ENCODE assay signal across 8 cellular contexts in genomic region chr6:107460074-107460631, GRCh38. TPM values are rescaled to one million over a fixed set of nuclear protein-coding genes. Genes with fewer than 3 reads are reported as not detected.
DNase-seq lines count a peak whose midpoint lies in the region; ATAC-seq, FAIRE-seq and TF ChIP-seq lines count a peak whose summit lies in the region.

No MANE protein-coding gene starts in this region.

- H3K9me1 ChIP-seq in endothelial cell of umbilical vein (replicated peaks; ENCODE audit: control insufficient read depth, extremely low read depth, insufficient read depth, low read length): no peaks in the 10 kb centered on the region

- peaks cover 8% of the 10 kb centered on the region for H3K79me2 ChIP-seq in endothelial cell of umbilical vein (ENCODE audit: control insufficient read depth, insufficient read depth, low read length)

- H3K4me1 ChIP-seq in HEK293 (ENCODE audit: control insufficient read depth, insufficient read depth, low read length): no peaks in the 10 kb centered on the region; the same call in 1 of the 2 replicates
- peaks cover 7% of the 10 kb centered on the region for H3K4me1 ChIP-seq in RWPE2 (ENCODE audit: insufficient read depth, poor library complexity, severe bottlenecking)
- peaks cover 4% of the 10 kb centered on the region for H3K4me1 ChIP-seq in endothelial cell of umbilical vein (ENCODE audit: control insufficient read depth, extremely low read depth, insufficient read depth, low read length)
- H3K4me1 ChIP-seq in neuron (ENCODE audit: insufficient read depth, low read length): no peaks in the 10 kb centered on the region

- H3K4me3 ChIP-seq in HEK293 (ENCODE audit: low read depth, low read length): peak overlapping the region; percentile 54
- peak overlapping the region; percentile 58 for H3K4me3 ChIP-seq in RWPE2 (ENCODE audit: severe bottlenecking)
- H3K4me3 ChIP-seq in endothelial cell of umbilical vein (replicated peaks in 1 of 3; ENCODE audit: insufficient read depth in 1 of 3, low read depth in 1 of 3, low read length in 3 of 3): peak overlapping the region; percentile 75 to 90 (median 81)
- peak overlapping the region; percentile 71 for H3K4me3 ChIP-seq in neuron (ENCODE audit: low read length)

- BruUV-seq in endothelial cell of umbilical vein (replicated peaks; lab: Mats Ljungman, UMichigan): no TSS peak

- H3K9ac ChIP-seq in endothelial cell of umbilical vein (replicated peaks; ENCODE audit: extremely low read depth, insufficient read depth, low read length): peak overlapping the region; percentile 78

- H3K27me3 ChIP-seq in RWPE2 (ENCODE audit: insufficient read depth, poor library complexity, severe bottlenecking) (no peaks in the 10 kb centered on the region), endothelial cell of umbilical vein (ENCODE audit: control insufficient read depth in 2 of 2, insufficient read depth in 2 of 2, low read length in 2 of 2) (no peaks in the 10 kb centered on the region), neuron (ENCODE audit: insufficient read depth, low read length) (no peaks in the 10 kb centered on the region)

- H3K4me2 ChIP-seq in endothelial cell of umbilical vein (ENCODE audit: insufficient read depth, low read length): peak overlapping the region; percentile 66

- H3K9me3 ChIP-seq in HEK293 (ENCODE audit: control insufficient read depth, insufficient read depth, low read depth, low read length) (no peaks in the 10 kb centered on the region), RWPE2 (ENCODE audit: severe bottlenecking) (no peaks in the 10 kb centered on the region), endothelial cell of umbilical vein (replicated peaks; ENCODE audit: control insufficient read depth, insufficient read depth, low read length) (no peaks in the 10 kb centered on the region), neuron (ENCODE audit: low read length) (no peaks in the 10 kb centered on the region)

- CTCF ChIA-PET in HEK293 (lab: Yijun Ruan, JAX): interaction anchor here (0.5 to 3.4 kb wide), 15 partner anchors 9 to 558 kb away, joined by 3 to 21 read pairs (median 4); no protein-coding TSS in a partner anchor
- CTCF ChIA-PET in endothelial cell of umbilical vein (lab: Charles Lee): interaction anchor here (0.7 to 3.6 kb wide), 18 partner anchors 8 to 346 kb away, joined by 3 to 55 read pairs (median 4); partner anchors contain the start of gene SOBP

- TF ChIP-seq POLR2A in endothelial cell of umbilical vein (IDR thresholded peaks at IDR 0.05; ENCODE audit: low read depth, low read length): no peak

- H3K27ac ChIP-seq in HEK293 (ENCODE audit: extremely low read depth, low read depth, low read length) (peak overlapping the region; percentile 91; the same call in 1 of the 2 replicates), RWPE2 (ENCODE audit: poor library complexity, severe bottlenecking) (peak overlapping the region; percentile 50), endothelial cell of umbilical vein (ENCODE audit: insufficient read depth, low read depth, low read length) (peak overlapping the region; percentile 11)

- FAIRE-seq in endothelial cell of umbilical vein (lab: Jason Lieb, UNC): no peak

- dilution Hi-C loops in endothelial cell of umbilical vein (cut with MboI; ENCODE audit: extremely low pct_ligation_motif_present, low sequenced_read_pairs): no loop called here

- H2AFZ ChIP-seq in endothelial cell of umbilical vein (ENCODE audit: low read depth, low read length) (peak overlapping the region; percentile 89), neuron (ENCODE audit: low read depth, low read length) (peak overlapping the region; percentile 84)

- TF ChIP-seq CTCF in HEK293 (tag by site-specific recombination; IDR thresholded peaks at IDR 0.05) (no peak), RWPE2 (IDR thresholded peaks at IDR 0.05; ENCODE audit: poor library complexity, severe bottlenecking) (no peak), endothelial cell of umbilical vein (IDR thresholded peaks at IDR 0.05; ENCODE audit: extremely low read depth in 1 of 2, insufficient read depth in 1 of 2, low read depth in 1 of 2, low read length in 2 of 2) (no peak)

- DNase-seq in RWPE2 (ENCODE audit: low spot score): no peak
- no peak for DNase-seq in endothelial cell of umbilical vein (ENCODE audit: low read depth, low spot score)
- no peak for DNase-seq in germinal center (ENCODE audit: low spot score)
- no peak for DNase-seq in HCEC 1CT
- no peak for DNase-seq in NCI-H1092 treated with DMSO at 0.1 percent for 48 hours (lab: John Stamatoyannopoulos, UW)

- ATAC-seq in RWPE2 (ENCODE audit: low read depth): no peak; the same call in 2 of the 3 replicates
- ATAC-seq in GM18873 (IDR thresholded peaks at IDR 0.05; ENCODE audit: low FRiP score, unreplicated experiment): no peak

- POLR2A ChIA-PET in HEK293 (lab: Yijun Ruan, JAX) (interaction anchor here (1.0 to 3.1 kb wide), 21 partner anchors 8 to 407 kb away, joined by 3 to 104 read pairs (median 6); partner anchors contain the start of genes BEND3 and SOBP), endothelial cell of umbilical vein (lab: Charles Lee) (interaction anchor here (1.0 to 1.3 kb wide), 3 partner anchors 31 to 139 kb away, joined by 3 read pairs; no protein-coding TSS in a partner anchor)

- intact Hi-C loops in endothelial cell of umbilical vein (cut with micrococcal nuclease): no loop called here

- no peaks in the 10 kb centered on the region for H4K20me1 ChIP-seq in endothelial cell of umbilical vein (replicated peaks; ENCODE audit: control insufficient read depth, extremely low read depth, insufficient read depth, low read length)

- H3K36me3 ChIP-seq in HEK293 (ENCODE audit: control insufficient read depth in 2 of 2, insufficient read depth in 1 of 2, low read length in 2 of 2): no peaks in the 10 kb centered on the region
- H3K36me3 ChIP-seq in RWPE2 (ENCODE audit: low read depth): no peaks in the 10 kb centered on the region
- no peaks in the 10 kb centered on the region for H3K36me3 ChIP-seq in endothelial cell of umbilical vein (ENCODE audit: control insufficient read depth in 2 of 2, extremely low read depth in 1 of 2, insufficient read depth in 2 of 2, low read length in 2 of 2)
- H3K36me3 ChIP-seq in neuron (ENCODE audit: insufficient read depth, low read length): no peaks in the 10 kb centered on the region

TF ChIP-seq in HEK293, 187 proteins besides CTCF, POLR2A, EP300 and RAD21 (continues in another document):
- peak; percentile 69 for TF ChIP-seq ZBTB17 (tag by site-specific recombination; IDR thresholded peaks at IDR 0.05)

TF ChIP-seq in endothelial cell of umbilical vein, 7 proteins besides CTCF, POLR2A, EP300 and RAD21:
- TF ChIP-seq GATA2 (IDR thresholded peaks at IDR 0.05; ENCODE audit: insufficient read depth, insufficient read length, low read depth, low read length) (no peak), EZH2 (IDR thresholded peaks at IDR 0.05; ENCODE audit: borderline replicate concordance, low read depth, low read length, severe bottlenecking) (no peak), MYC (IDR thresholded peaks at IDR 0.05; ENCODE audit: low read depth, low read length) (no peak), JUN (IDR thresholded peaks at IDR 0.05; ENCODE audit: borderline replicate concordance, insufficient read depth, insufficient read length, low read depth) (no peak), POLR2AphosphoS5 (IDR thresholded peaks at IDR 0.05; ENCODE audit: insufficient read depth, low read depth, low read length) (no peak), FOS (IDR thresholded peaks at IDR 0.05; ENCODE audit: borderline replicate concordance, insufficient read depth, low read length) (no peak), MAX (IDR thresholded peaks at IDR 0.05; ENCODE audit: insufficient read depth, insufficient read length) (no peak)

RNA-seq across cellular contexts. Expression of gene PDSS2, which starts 0.8 kb away (rescaled TPM):
- 9.3 and 10.6 TPM in 2 replicates for total RNA-seq in endothelial cell of umbilical vein
- polyA plus RNA-seq in endothelial cell of umbilical vein: 6.3 and 7.6 TPM in 2 replicates
- polyA plus RNA-seq in endothelial cell of umbilical vein (2011; cell fraction: cytosol; rRNA removed): 6.5 and 6.8 TPM in 2 replicates
- 5.1 and 5.5 TPM in 2 replicates for polyA plus RNA-seq in endothelial cell of umbilical vein (2011; cell fraction: nucleus; rRNA removed)
- polyA plus RNA-seq in endothelial cell of umbilical vein (2012): 6.5 and 10.2 TPM in 2 replicates
- 17.8 and 18.0 TPM in 2 replicates for polyA minus RNA-seq in endothelial cell of umbilical vein
- polyA minus RNA-seq in endothelial cell of umbilical vein (2011; cell fraction: cytosol; rRNA and poly(A)+ RNA removed): 11.4 TPM
- polyA minus RNA-seq in endothelial cell of umbilical vein (2011; cell fraction: nucleus; rRNA and poly(A)+ RNA removed): 34.0 and 35.5 TPM in 2 replicates

RNA-seq across cellular contexts. Expression of gene SOBP, which starts 29.8 kb away (rescaled TPM):
- 6.1 and 6.6 TPM in 2 replicates for total RNA-seq in endothelial cell of umbilical vein
- 0.30 and 0.35 TPM in 2 replicates for polyA plus RNA-seq in endothelial cell of umbilical vein
- polyA plus RNA-seq in endothelial cell of umbilical vein (2011; cell fraction: cytosol; rRNA removed): 0.48 and 0.63 TPM in 2 replicates
- polyA plus RNA-seq in endothelial cell of umbilical vein (2011; cell fraction: nucleus; rRNA removed): 1.5 TPM in 2 replicates
- polyA plus RNA-seq in endothelial cell of umbilical vein (2012): 3.0 and 3.6 TPM in 2 replicates
- 0.85 and 1.2 TPM in 2 replicates for polyA minus RNA-seq in endothelial cell of umbilical vein
- not detected for polyA minus RNA-seq in endothelial cell of umbilical vein (2011; cell fraction: cytosol; rRNA and poly(A)+ RNA removed)
- 4.0 and 5.7 TPM in 2 replicates for polyA minus RNA-seq in endothelial cell of umbilical vein (2011; cell fraction: nucleus; rRNA and poly(A)+ RNA removed)

Comparison
In these comparisons a context has a peak if more than half of its experiments do, and no peak if none do; other contexts are left out.
1. H3K27ac ChIP-seq: peak in every context shown above with its lines; median percentile 91 in HEK293; 50 in RWPE2; 11 in endothelial cell of umbilical vein.